27 cellular contexts compared by ENCODE assay signal in the genomic region with DNA sequence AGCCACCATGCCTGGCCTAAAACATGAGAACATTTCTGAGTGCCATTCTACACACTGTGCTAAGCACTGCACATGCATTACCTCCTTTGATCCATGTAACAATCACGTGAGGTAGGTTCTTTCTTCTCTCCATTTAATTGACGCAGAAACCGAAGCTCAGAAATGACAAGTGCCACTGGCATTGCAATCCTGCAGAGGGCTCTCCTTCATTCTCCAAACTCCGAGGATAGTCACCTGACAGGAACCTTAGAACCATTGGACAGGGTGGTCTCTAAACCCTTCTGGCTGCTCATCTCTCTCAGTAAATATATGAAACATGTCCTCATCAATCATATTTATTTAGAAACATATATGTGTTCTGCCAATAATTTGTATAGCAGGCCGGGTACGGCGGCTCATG.
DNase-seq lines count a peak whose midpoint lies in the region; ATAC-seq, FAIRE-seq and TF ChIP-seq lines count a peak whose summit lies in the region.
"Had no signal": no experiment of that assay in that cellular context is flagged by ENCODE, and none has a peak within 500 bp of the region (broad histone marks: within the 10 kb centered on the region; RNA-seq: fewer than 3 reads in every experiment).

No MANE protein-coding gene starts in this region.

- H3K4me1 Mint-ChIP-seq in type B pancreatic cell (ENCODE audit: unreplicated experiment), result peaks cover 17% of the 10 kb centered on the region

- FAIRE-seq in HepG2 (lab: Jason Lieb, UNC), result no peak
- FAIRE-seq: GM12892, GM19239, K562 had no signal

- intact Hi-C loops in HepG2 (cut with micrococcal nuclease; ENCODE audit: unreplicated experiment), result no loop called here
- intact Hi-C loops in right lobe of liver (cut with DNase I), result no loop called here

- in situ Hi-C loops in HepG2 (cut with HindIII; ENCODE audit: extremely low pct_ligation_motif_present, low pct_unique_long_range_greater_than_20kb), result no loop called here

- H3K27ac ChIP-seq in HepG2 (ENCODE audit: extremely low read length, insufficient read depth, low read length), result no peak overlapping the region
- H3K27ac ChIP-seq in right lobe of liver, result no peak overlapping the region
- no peak overlapping the region for H3K27ac ChIP-seq in WERI-Rb-1
- H3K27ac ChIP-seq: BLaER1, GM23248, PC-9, SJCRH30 had no signal

- TF ChIP-seq RAD21 in HepG2 (CRISPR knock-in tag; IDR thresholded peaks at IDR 0.05), result no peak

- no peak overlapping the region for H2AFZ ChIP-seq in HepG2 (ENCODE audit: low read length)
- H2AFZ ChIP-seq: GM23248, PC-9 had no signal

- H3K9me3 ChIP-seq in HepG2 (ENCODE audit: low read length) (no peaks in the 10 kb centered on the region), right lobe of liver (no peaks in the 10 kb centered on the region), WERI-Rb-1 (ENCODE audit: severe bottlenecking) (no peaks in the 10 kb centered on the region)
- H3K9me3 ChIP-seq: BLaER1 had no signal

- H3K9me3 Mint-ChIP-seq in type B pancreatic cell, result peaks cover 7% of the 10 kb centered on the region

- H3K4me1 ChIP-seq in HepG2 (ENCODE audit: insufficient read depth, low read length) (no peaks in the 10 kb centered on the region), right lobe of liver (no peaks in the 10 kb centered on the region)
- H3K4me1 ChIP-seq: BLaER1, SJCRH30 had no signal

- no peak overlapping the region for H3K4me3 ChIP-seq in HepG2 (replicated peaks in 1 of 3; ENCODE audit: insufficient read depth in 1 of 3, low read depth in 2 of 3, low read length in 3 of 3)
- no peak overlapping the region for H3K4me3 ChIP-seq in right lobe of liver
- H3K4me3 ChIP-seq in WERI-Rb-1 (ENCODE audit: low read depth, low read length), result no peak overlapping the region
- H3K4me3 ChIP-seq: BLaER1, GM23248, K562, PC-9, SJCRH30 had no signal

- DNase-seq in HepG2 (ENCODE audit: low spot score) (no peak), right lobe of liver (no peak), WERI-Rb-1 (no peak), iPS-NIHi7 (ENCODE audit: extremely low spot score) (peak; percentile 50), type B pancreatic cell (ENCODE audit: extremely low spot score, unreplicated experiment) (no peak), activated gamma-delta T cell (lab: John Stamatoyannopoulos, UW) (no peak)
- DNase-seq in central memory CD4-positive, alpha-beta T cell, result no peak
- DNase-seq: 8988T; CD4-positive, CD25-positive, alpha-beta regulatory T cell; DMS153; DND-41; GM23248; Kasumi-1; NCI-H1105 treated with DMSO at 0.1 percent for 48 hours; NCI-H2029; NCI-H446; NCI-H524 treated with DMSO at 0.1 percent for 48 hours; NCI-H82; NK-92 treated with Interleukin-12 subunit alpha and Interleukin-12 subunit beta, amount 100 ng/mL, for 24 hours; PC-9; SJCRH30 had no signal

- ATAC-seq in HepG2, result no peak
- no peak for ATAC-seq in right lobe of liver
- no peak for ATAC-seq in GM21619 (IDR thresholded peaks at IDR 0.05; ENCODE audit: unreplicated experiment)
- ATAC-seq: K562, Right ventricle myocardium inferior had no signal

- BruUV-seq in HepG2 (replicated peaks; lab: Mats Ljungman, UMichigan), result no TSS peak

- H3K27ac Mint-ChIP-seq in type B pancreatic cell, result no peak overlapping the region
- H3K27ac Mint-ChIP-seq: CD4-positive, CD25-positive, alpha-beta regulatory T cell had no signal

- TF ChIP-seq EP300 in HepG2 (IDR thresholded peaks at IDR 0.05; ENCODE audit: low read depth in 2 of 2, low read length in 2 of 2) (no peak), HepG2 (CRISPR knock-in tag; IDR thresholded peaks at IDR 0.05; ENCODE audit: borderline replicate concordance) (no peak)

- no peaks in the 10 kb centered on the region for H4K20me1 ChIP-seq in HepG2 (ENCODE audit: insufficient read depth, low read length)
- H4K20me1 ChIP-seq: BLaER1 had no signal

- no peaks in the 10 kb centered on the region for H3K79me2 ChIP-seq in HepG2 (ENCODE audit: insufficient read depth, low read length)

- no peak overlapping the region for H3K9ac ChIP-seq in HepG2 (ENCODE audit: insufficient read depth, low read depth, low read length)
- H3K9ac ChIP-seq: BLaER1, GM23248 had no signal

- no peak; the same call in 1 of the 2 replicates for TF ChIP-seq CTCF in HepG2 (CRISPR knock-in tag; IDR thresholded peaks at IDR 0.05)
- TF ChIP-seq CTCF in right lobe of liver (IDR thresholded peaks at IDR 0.05), result no peak
- peak; percentile 34; the same call in 1 of the 2 replicates for TF ChIP-seq CTCF in WERI-Rb-1 (IDR thresholded peaks at IDR 0.05; ENCODE audit: low read depth, low read length)
- no peak for TF ChIP-seq CTCF in type B pancreatic cell (conservative IDR thresholded peaks at IDR 0.05)

- POLR2A ChIA-PET in HepG2 (lab: Yijun Ruan, JAX), result no interaction called here

- CTCF ChIA-PET in HepG2 (lab: Yijun Ruan, JAX; ENCODE audit: low intra/inter-chr PET ratio, low total read pairs), result no interaction called here

- no peak for TF ChIP-seq POLR2A in HepG2 (IDR thresholded peaks at IDR 0.05; ENCODE audit: insufficient read depth in 1 of 2, low read depth in 2 of 2, low read length in 2 of 2)
- no peak for TF ChIP-seq POLR2A in right lobe of liver (IDR thresholded peaks at IDR 0.05)

- WGBS in HepG2 (ENCODE audit: low lambda C conversion rate), result 45% methylated on average over 7 of the region's 7 CpGs
- 93% methylated on average over 7 of the region's 7 CpGs for WGBS in right lobe of liver (ENCODE audit: insufficient coverage, low coverage, low lambda C conversion rate, missing lambda C conversion rate)

- H3K36me3 ChIP-seq in HepG2 (replicated peaks in 1 of 2; ENCODE audit: control insufficient read depth in 1 of 2, insufficient read depth in 2 of 2, low read length in 2 of 2) (no peaks in the 10 kb centered on the region), right lobe of liver (no peaks in the 10 kb centered on the region), WERI-Rb-1 (no peaks in the 10 kb centered on the region)
- H3K36me3 ChIP-seq: BLaER1, SJCRH30 had no signal

- H3K27me3 ChIP-seq in HepG2 (ENCODE audit: control insufficient read depth in 1 of 2, insufficient read depth in 2 of 2, low read length in 2 of 2), result peaks cover 0 to 11% of the 10 kb centered on the region in 2 experiments; a peak in 2 of 5 replicates
- no peaks in the 10 kb centered on the region for H3K27me3 ChIP-seq in right lobe of liver
- H3K27me3 ChIP-seq in WERI-Rb-1 (ENCODE audit: insufficient read depth, low read depth, severe bottlenecking), result no peaks in the 10 kb centered on the region
- H3K27me3 ChIP-seq: BLaER1, SJCRH30 had no signal

- no peak overlapping the region for H3K4me2 ChIP-seq in HepG2 (ENCODE audit: low read depth, low read length)
- H3K4me2 ChIP-seq: BLaER1, PC-9 had no signal

- H3K36me3 Mint-ChIP-seq in type B pancreatic cell, result no peaks in the 10 kb centered on the region

- no peak overlapping the region for H3K4me3 Mint-ChIP-seq in type B pancreatic cell
- H3K4me3 Mint-ChIP-seq: CD4-positive, CD25-positive, alpha-beta regulatory T cell had no signal

- no peaks in the 10 kb centered on the region for H3K27me3 Mint-ChIP-seq in type B pancreatic cell

TF ChIP-seq in HepG2, 621 proteins besides CTCF, POLR2A, EP300 and RAD21:
- peak; percentile 48 for TF ChIP-seq STAG1 (CRISPR knock-in tag; IDR thresholded peaks at IDR 0.05)
- 0 out of 2 replicates have a peak, but pooled peaks have one; percentile 7 for TF ChIP-seq BHLHE40 (IDR thresholded peaks at IDR 0.05; ENCODE audit: low read length)
- no peak for TF ChIP-seq ZNF605 (CRISPR knock-in tag; IDR thresholded peaks at IDR 0.05)
TF ChIP-seq in HepG2: peak in this region for 2.
